ENCODE assay signal across 8 cellular contexts in the genomic region with DNA sequence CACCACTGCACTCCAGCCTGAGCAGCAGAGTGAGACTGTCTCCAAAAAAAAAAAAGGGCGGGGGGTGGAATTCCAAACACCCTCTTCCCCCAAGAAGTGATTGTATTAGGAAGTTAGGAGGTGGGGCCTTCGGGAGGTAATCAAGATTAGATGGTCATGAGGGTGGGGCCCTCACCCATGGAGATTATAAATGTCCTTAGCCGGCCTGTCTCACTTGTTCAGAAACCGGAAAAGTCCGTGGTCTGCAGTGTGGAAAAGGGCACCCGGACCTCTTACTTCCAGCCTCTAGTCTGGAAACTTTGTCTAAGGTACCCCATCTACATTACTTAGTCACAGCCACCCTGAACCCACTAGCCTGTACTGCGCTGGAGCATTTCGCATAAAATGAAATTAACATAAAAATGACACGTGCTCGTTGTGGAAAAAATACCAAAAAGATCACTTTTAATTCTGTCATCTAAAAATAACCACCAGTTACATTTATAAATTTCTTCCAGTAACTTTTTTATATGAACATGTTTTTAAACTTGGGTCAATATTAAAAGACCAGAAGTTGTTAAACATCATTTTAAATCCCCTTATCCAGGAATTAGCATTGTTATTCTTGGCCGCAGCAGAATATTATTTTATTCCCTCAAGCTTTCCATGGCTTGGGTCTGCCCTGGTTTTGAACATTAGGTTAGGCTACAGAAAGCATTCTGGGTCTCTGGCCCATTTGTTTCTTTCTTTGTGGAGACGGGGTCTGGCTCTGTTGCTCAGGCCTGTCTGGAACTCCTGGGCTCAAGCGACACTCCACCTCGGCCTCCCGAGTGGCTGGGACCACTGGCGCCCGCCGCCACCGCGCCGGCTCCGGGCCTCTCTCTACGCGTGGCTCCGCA. TPM values are rescaled to one million over a fixed set of nuclear protein-coding genes. Genes with fewer than 3 reads are reported as not detected.
DNase-seq lines count a peak whose midpoint lies in the region; ATAC-seq and TF ChIP-seq lines count a peak whose summit lies in the region.

No MANE protein-coding gene starts in this region.

- TF ChIP-seq CTCF in adrenal gland (IDR thresholded peaks at IDR 0.05): peak in 2 of 6 experiments; percentile 11 to 17

- peak overlapping the region; percentile 77 for H3K4me3 ChIP-seq in Karpas-422 (ENCODE audit: low read length)
- peak overlapping the region; percentile 54 to 87 (median 71) for H3K4me3 ChIP-seq in adrenal gland

- WGBS in adrenal gland, 4 donors: 21 to 50% (median 25%) methylated on average over 13 to 25 of the region's 25 CpGs

- H3K27ac ChIP-seq in Karpas-422 (ENCODE audit: low read length): peak overlapping the region; percentile 100
- peak overlapping the region; percentile 98 to 100 (median 99) for H3K27ac ChIP-seq in adrenal gland
- peak overlapping the region; percentile 99 for H3K27ac ChIP-seq in layer of hippocampus (ENCODE audit: low read depth, low read length)
- H3K27ac ChIP-seq in substantia nigra (ENCODE audit: low read depth, low read length, poor library complexity, severe bottlenecking): peak overlapping the region; percentile 96

- H3K36me3 ChIP-seq in Karpas-422 (ENCODE audit: insufficient read depth, low read length): peaks cover 54% of the 10 kb centered on the region
- no peaks in the 10 kb centered on the region for H3K36me3 ChIP-seq in adrenal gland (replicated peaks in 1 of 2)

- no peak for TF ChIP-seq POLR2A in adrenal gland (IDR thresholded peaks at IDR 0.05)

- peak overlapping the region; percentile 89 for H3K9ac ChIP-seq in Karpas-422 (ENCODE audit: low read length)

- no peak for ATAC-seq in GM18870 (IDR thresholded peaks at IDR 0.05; ENCODE audit: unreplicated experiment)

- peak overlapping the region; percentile 77 for H3K4me2 ChIP-seq in Karpas-422 (ENCODE audit: low read depth, low read length, poor library complexity, severe bottlenecking)

- no peaks in the 10 kb centered on the region for H3K9me2 ChIP-seq in Karpas-422 (replicated peaks; ENCODE audit: insufficient read depth, low read length)

- peaks cover 80% of the 10 kb centered on the region for H3K79me2 ChIP-seq in Karpas-422 (ENCODE audit: low read length)

- peaks cover 34% of the 10 kb centered on the region for H4K20me1 ChIP-seq in Karpas-422 (ENCODE audit: insufficient read depth, low read depth, low read length)

- H3K27me3 ChIP-seq in Karpas-422 (ENCODE audit: low read length): no peaks in the 10 kb centered on the region
- H3K27me3 ChIP-seq in adrenal gland: no peaks in the 10 kb centered on the region
- no peaks in the 10 kb centered on the region for H3K27me3 ChIP-seq in layer of hippocampus (ENCODE audit: control insufficient read depth, insufficient read depth, low read length)

- H3K4me1 ChIP-seq in Karpas-422 (ENCODE audit: low read length): peaks cover 77% of the 10 kb centered on the region
- H3K4me1 ChIP-seq in adrenal gland (replicated peaks in 1 of 2): peaks cover 8 to 32% of the 10 kb centered on the region in 2 donors

- DNase-seq in CD1c-positive myeloid dendritic cell (ENCODE audit: extremely low spot score) (peak; percentile 16), Karpas-422 (peak; percentile 70), adrenal gland (peak in 3 of 7 donors; percentile 16 to 33 (median 27)), substantia nigra (lab: John Stamatoyannopoulos, UW) (peak in 1 of 49 donors; percentile 39), superior temporal gyrus (ENCODE audit: extremely low spot score) (no peak), NCI-H748 treated with DMSO at 0.1 percent for 48 hours (lab: John Stamatoyannopoulos, UW) (no peak)

- intact Hi-C loops in adrenal gland (cut with DNase I): no loop called here

- H2AFZ ChIP-seq in Karpas-422 (ENCODE audit: low read length): no peak overlapping the region

- H3K9me3 ChIP-seq in Karpas-422 (ENCODE audit: low read length) (no peaks in the 10 kb centered on the region), adrenal gland (replicated peaks in 1 of 3) (no peaks in the 10 kb centered on the region)

RNA-seq across cellular contexts. Expression of gene CKS2, which starts 1.1 kb away (rescaled TPM):
- total RNA-seq in Karpas-422 (2014; rRNA removed; shearing (Covaris generic); ENCODE audit: low replicate concordance): 150 and 319 TPM in 2 replicates
- 100 to 1,000 TPM in 1 of 8 donors, 10 to 100 TPM in 7; 18.3 to 175 (median 40.6) TPM for total RNA-seq in adrenal gland
- 10 to 100 TPM; 37.9 to 88.1 (median 78.5) TPM for polyA plus RNA-seq in adrenal gland

RNA-seq across cellular contexts. Expression of gene SECISBP2, which starts 8.5 kb away (rescaled TPM):
- total RNA-seq in Karpas-422 (2014; rRNA removed; shearing (Covaris generic); ENCODE audit: low replicate concordance): 49.9 and 74.1 TPM in 2 replicates
- 10 to 100 TPM; 37.3 to 66.2 (median 46.8) TPM for total RNA-seq in adrenal gland
- 10 to 100 TPM; 31.7 to 70.5 (median 32.5) TPM for polyA plus RNA-seq in adrenal gland

Comparison
In these comparisons a context has a peak if more than half of its experiments do, and no peak if none do; other contexts are left out.
1. DNase-seq: peak in CD1c-positive myeloid dendritic cell (single experiment) and Karpas-422 (single experiment); none in superior temporal gyrus (single experiment) and NCI-H748 treated with DMSO at 0.1 percent for 48 hours (single experiment).
2. Peak in every context shown above with its lines, with median percentiles within 50 percentile points of each other: H3K27ac ChIP-seq.